ENCODE assay signal across 8 cellular contexts in the genomic region with DNA sequence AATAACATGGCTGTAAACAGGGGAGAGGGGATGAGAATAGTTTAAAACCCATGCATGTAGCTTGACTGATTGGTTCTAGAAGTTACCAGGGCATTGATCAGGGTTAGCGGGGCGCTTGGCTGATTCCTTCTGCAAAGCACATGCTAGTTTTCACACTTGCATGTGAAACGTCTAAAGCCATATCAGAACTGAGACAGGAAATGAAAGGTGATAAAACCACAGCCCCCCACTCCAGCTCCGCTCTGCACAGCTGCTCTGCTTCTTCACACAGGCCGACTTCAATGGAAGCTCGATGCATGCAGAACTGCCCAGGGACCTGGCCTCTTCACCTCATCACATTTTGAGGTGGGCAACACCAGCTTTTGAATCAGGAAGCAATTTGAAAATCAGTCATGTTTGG. TPM values are rescaled to one million over a fixed set of nuclear protein-coding genes. Genes with fewer than 3 reads are reported as not detected.
A peak's percentile ranks its signal among the peaks of the same experiment; 100 is the strongest.
DNase-seq lines count a peak whose midpoint lies in the region; ATAC-seq and TF ChIP-seq lines count a peak whose summit lies in the region.

No MANE protein-coding gene starts in this region.

- no peaks in the 10 kb centered on the region for H3K36me3 Mint-ChIP-seq in natural killer cell treated with Interleukin-12 subunit alpha and Interleukin-12 subunit beta and Interleukin-15 and Interleukin-18, amount 100 ng/mL, for 72 hours
- H3K36me3 Mint-ChIP-seq in activated CD4-positive, alpha-beta T cell treated with anti-CD3 and anti-CD28 coated beads, Interleukin-2, amount 10 ng/mL, durations not matched to agents 7 days and 5 days (ENCODE audit: low read depth) = no peaks in the 10 kb centered on the region

- no peak for DNase-seq in natural killer cell treated with Interleukin-12 subunit alpha and Interleukin-12 subunit beta and Interleukin-15 and Interleukin-18, amount 100 ng/mL, for 72 hours (ENCODE audit: low spot score)
- DNase-seq in lower leg skin (ENCODE audit: low spot score in 2 of 2) (no peak), substantia nigra (lab: John Stamatoyannopoulos, UW) (no peak), H7 (no peak)
- no peak for DNase-seq in activated CD4-positive, alpha-beta T cell treated with anti-CD3 and anti-CD28 coated beads, Interleukin-2, amount 10 ng/mL, durations not matched to agents 7 days and 5 days

- H3K27me3 Mint-ChIP-seq in natural killer cell treated with Interleukin-12 subunit alpha and Interleukin-12 subunit beta and Interleukin-15 and Interleukin-18, amount 100 ng/mL, for 72 hours = peaks cover 29 to 36% of the 10 kb centered on the region in 2 donors
- H3K27me3 Mint-ChIP-seq in activated CD4-positive, alpha-beta T cell treated with anti-CD3 and anti-CD28 coated beads, Interleukin-2, amount 10 ng/mL, durations not matched to agents 7 days and 5 days = peaks cover 20% of the 10 kb centered on the region

- H3K4me1 Mint-ChIP-seq in natural killer cell treated with Interleukin-12 subunit alpha and Interleukin-12 subunit beta and Interleukin-15 and Interleukin-18, amount 100 ng/mL, for 72 hours (ENCODE audit: low read depth in 2 of 2) = peaks cover 31 to 51% of the 10 kb centered on the region in 2 donors
- H3K4me1 Mint-ChIP-seq in activated CD4-positive, alpha-beta T cell treated with anti-CD3 and anti-CD28 coated beads, Interleukin-2, amount 10 ng/mL, durations not matched to agents 7 days and 5 days = peaks cover 8% of the 10 kb centered on the region

- CTCF ChIA-PET in activated CD4-positive, alpha-beta T cell treated with anti-CD3 and anti-CD28 coated beads, Interleukin-2, amount 10 ng/mL, durations not matched to agents 7 days and 5 days (lab: Charles Lee) = interaction anchor here (0.6 to 1.1 kb wide), 3 partner anchors 59 to 660 kb away, joined by 3 to 5 read pairs (median 4); no protein-coding TSS in a partner anchor

- no peak overlapping the region for H3K27ac Mint-ChIP-seq in natural killer cell treated with Interleukin-12 subunit alpha and Interleukin-12 subunit beta and Interleukin-15 and Interleukin-18, amount 100 ng/mL, for 72 hours
- H3K27ac Mint-ChIP-seq in activated CD4-positive, alpha-beta T cell treated with anti-CD3 and anti-CD28 coated beads, Interleukin-2, amount 10 ng/mL, durations not matched to agents 7 days and 5 days = no peak overlapping the region

- no peaks in the 10 kb centered on the region for H3K9me3 Mint-ChIP-seq in natural killer cell treated with Interleukin-12 subunit alpha and Interleukin-12 subunit beta and Interleukin-15 and Interleukin-18, amount 100 ng/mL, for 72 hours
- H3K9me3 Mint-ChIP-seq in activated CD4-positive, alpha-beta T cell treated with anti-CD3 and anti-CD28 coated beads, Interleukin-2, amount 10 ng/mL, durations not matched to agents 7 days and 5 days = peaks cover 2% of the 10 kb centered on the region

- H3K4me3 Mint-ChIP-seq in natural killer cell treated with Interleukin-12 subunit alpha and Interleukin-12 subunit beta and Interleukin-15 and Interleukin-18, amount 100 ng/mL, for 72 hours = peak overlapping the region; percentile 32
- no peak overlapping the region for H3K4me3 Mint-ChIP-seq in activated CD4-positive, alpha-beta T cell treated with anti-CD3 and anti-CD28 coated beads, Interleukin-2, amount 10 ng/mL, durations not matched to agents 7 days and 5 days

- H3K27me3 ChIP-seq in H7 (ENCODE audit: control insufficient read depth, insufficient read depth, low read length) = no peaks in the 10 kb centered on the region

- no peak for TF ChIP-seq POLR2A in lower leg skin (IDR thresholded peaks at IDR 0.05)

- no peak for TF ChIP-seq CTCF in lower leg skin (IDR thresholded peaks at IDR 0.05)

- WGBS in lower leg skin, 2 donors = 77 to 84% methylated on average over 6 of the region's 6 CpGs

- ATAC-seq in GM18861 (IDR thresholded peaks at IDR 0.05; ENCODE audit: unreplicated experiment) (peak; percentile 61), GM21515 (IDR thresholded peaks at IDR 0.05; ENCODE audit: unreplicated experiment) (peak; percentile 70), HG03432 (IDR thresholded peaks at IDR 0.05; ENCODE audit: unreplicated experiment) (peak; percentile 83)
- peak; percentile 75 to 86 for ATAC-seq in natural killer cell treated with Interleukin-12 subunit alpha and Interleukin-12 subunit beta and Interleukin-15 and Interleukin-18, amount 100 ng/mL, for 72 hours

- POLR2A ChIA-PET in activated CD4-positive, alpha-beta T cell treated with anti-CD3 and anti-CD28 coated beads, Interleukin-2, amount 10 ng/mL, durations not matched to agents 7 days and 5 days (lab: Charles Lee) = no interaction called here

- H3K36me3 ChIP-seq in H7 (replicated peaks; ENCODE audit: control insufficient read depth, insufficient read depth, low read length) = no peaks in the 10 kb centered on the region

- intact Hi-C loops in lower leg skin (cut with DNase I; ENCODE audit: low total_unique reads) = no loop called here

- no peak overlapping the region for H3K27ac ChIP-seq in substantia nigra (ENCODE audit: low read depth, low read length, poor library complexity, severe bottlenecking)

- no peak overlapping the region for H3K4me3 ChIP-seq in lower leg skin (ENCODE audit: low read depth, poor library complexity, severe bottlenecking)
- H3K4me3 ChIP-seq in H7 (ENCODE audit: insufficient read depth, low read depth, low read length) = no peak overlapping the region

RNA-seq across cellular contexts. Expression of a gene that starts 31.4 kb away (rescaled TPM):
- total RNA-seq in natural killer cell treated with Interleukin-12 subunit alpha and Interleukin-12 subunit beta and Interleukin-15 and Interleukin-18, amount 100 ng/mL, for 72 hours = under 1 TPM in 1 of 2 donors, not detected in 1; 0.53 TPM
- under 1 TPM in 2 of 4 donors, not detected in 2; 0.06 to 0.07 TPM for total RNA-seq in lower leg skin
- total RNA-seq in activated CD4-positive, alpha-beta T cell treated with anti-CD3 and anti-CD28 coated beads, Interleukin-2, amount 10 ng/mL, durations not matched to agents 7 days and 5 days = under 1 TPM; 0.07 to 0.21 TPM
- total RNA-seq in H7 (2014; rRNA removed; shearing (Covaris generic)) = not detected in 2 replicates
